In genomic region chr22:43923631-43924548, GRCh38 we compare ENCODE assay signal across 8 cellular contexts. TPM values are rescaled to one million over a fixed set of nuclear protein-coding genes. Genes with fewer than 3 reads are reported as not detected.
DNase-seq lines count a peak whose midpoint lies in the region; ATAC-seq and TF ChIP-seq lines count a peak whose summit lies in the region.

Gene PNPLA3, plus strand, starts transcription at chr22:43923805. Its CDS starts 107 bp downstream, at chr22:43923912.

- H3K4me3 ChIP-seq in AG04450 (ENCODE audit: low read depth, low read length) (peak within 1 kb of the TSS; percentile 64), HAP-1 (peak within 1 kb of the TSS; percentile 63), duodenal mucosa (ENCODE audit: low read depth in 1 of 2, low read length in 2 of 2) (peak within 1 kb of the TSS; percentile 60 to 68), lower leg skin (ENCODE audit: low read depth, poor library complexity, severe bottlenecking) (peak within 1 kb of the TSS; percentile 25)

- POLR2A ChIA-PET in AG04450 (lab: Yijun Ruan, JAX): interaction anchor here (0.6 to 1.5 kb wide), 5 partner anchors 22 to 375 kb away, joined by 3 to 7 read pairs (median 3); partner anchors contain the start of gene SAMM50
- POLR2A ChIA-PET in activated CD8-positive, alpha-beta T cell treated with anti-CD3 and anti-CD28 coated beads for 36 hours (lab: Charles Lee): no interaction called here

- H3K27me3 Mint-ChIP-seq in activated CD8-positive, alpha-beta T cell treated with anti-CD3 and anti-CD28 coated beads for 36 hours: peaks cover 14% of the 10 kb centered on the region

- 5 to 9% methylated on average over 12 to 57 of the region's 107 CpGs for WGBS in lower leg skin, 2 donors

- TF ChIP-seq CTCF in AG04450 (IDR thresholded peaks at IDR 0.05; ENCODE audit: low read depth, low read length): peak; percentile 32
- TF ChIP-seq CTCF in activated CD8-positive, alpha-beta T cell treated with anti-CD3 and anti-CD28 coated beads for 36 hours (IDR thresholded peaks at IDR 0.05): no peak
- no peak for TF ChIP-seq CTCF in lower leg skin (IDR thresholded peaks at IDR 0.05)

- H3K27ac Mint-ChIP-seq in activated CD8-positive, alpha-beta T cell treated with anti-CD3 and anti-CD28 coated beads for 36 hours: peak within 1 kb of the TSS; percentile 53

- H3K27me3 ChIP-seq in AG04450 (ENCODE audit: control insufficient read depth, insufficient read depth, low read length) (no peaks in the 10 kb centered on the region), HAP-1 (ENCODE audit: low read depth) (no peaks in the 10 kb centered on the region), duodenal mucosa (ENCODE audit: control insufficient read depth in 1 of 2, insufficient read depth in 2 of 2, low read length in 2 of 2) (no peaks in the 10 kb centered on the region)

- H3K36me3 ChIP-seq in HAP-1 (replicated peaks) (peaks cover 2% of the 10 kb centered on the region; the same call in 1 of the 2 replicates), duodenal mucosa (ENCODE audit: control insufficient read depth in 1 of 2, insufficient read depth in 2 of 2, low read length in 2 of 2) (peaks cover 0 to 1% of the 10 kb centered on the region in 2 donors)

- in situ Hi-C loops in HAP-1 (cut with MboI; ENCODE audit: low sequenced_read_pairs): no loop called here

- CTCF ChIA-PET in AG04450 (lab: Charles Lee): interaction anchor here (0.6 to 2.8 kb wide), 3 partner anchors 22 to 78 kb away, joined by 3 to 13 read pairs (median 3); no protein-coding TSS in a partner anchor
- CTCF ChIA-PET in activated CD8-positive, alpha-beta T cell treated with anti-CD3 and anti-CD28 coated beads for 36 hours (lab: Charles Lee): interaction anchor here (0.8 to 1.5 kb wide), 2 partner anchors 22 to 41 kb away, joined by 3 to 5 read pairs; no protein-coding TSS in a partner anchor

- H3K9me3 ChIP-seq in AG04450 (ENCODE audit: control insufficient read depth, insufficient read depth, low read length) (peaks cover 3% of the 10 kb centered on the region; the same call in 1 of the 2 replicates), HAP-1 (no peaks in the 10 kb centered on the region), duodenal mucosa (ENCODE audit: control insufficient read depth in 1 of 2, low read length in 2 of 2) (no peaks in the 10 kb centered on the region)

- intact Hi-C loops in activated CD8-positive, alpha-beta T cell treated with anti-CD3 and anti-CD28 coated beads for 36 hours (cut with micrococcal nuclease): no loop called here
- intact Hi-C loops in lower leg skin (cut with DNase I; ENCODE audit: low total_unique reads): no loop called here

- H3K4me1 ChIP-seq in HAP-1 (peaks cover 15% of the 10 kb centered on the region), duodenal mucosa (ENCODE audit: control insufficient read depth in 1 of 2, insufficient read depth in 2 of 2, low read length in 2 of 2) (peaks cover 6 to 24% of the 10 kb centered on the region in 2 donors)

- peak; percentile 50 for DNase-seq in AG04450 (ENCODE audit: low read depth, low spot score)
- peak; percentile 78 to 97 for DNase-seq in HAP-1 (ENCODE audit: low spot score in 2 of 2)
- DNase-seq in NCI-H69 (lab: John Stamatoyannopoulos, UW): peak; percentile 95
- DNase-seq in activated CD8-positive, alpha-beta T cell treated with anti-CD3 and anti-CD28 coated beads for 36 hours: peak; percentile 86
- peak; percentile 83 to 98 for DNase-seq in lower leg skin (ENCODE audit: low spot score in 2 of 2)
- DNase-seq in stimulated activated CD4-positive, alpha-beta T cell treated with anti-CD3 and anti-CD28 coated beads, Interleukin-2, amount 100 ng/mL, for 4 hours (ENCODE audit: low read depth): peak; percentile 72

- H3K36me3 Mint-ChIP-seq in activated CD8-positive, alpha-beta T cell treated with anti-CD3 and anti-CD28 coated beads for 36 hours (ENCODE audit: low read depth): no peaks in the 10 kb centered on the region

- peak within 1 kb of the TSS; percentile 63 for H3K4me3 Mint-ChIP-seq in activated CD8-positive, alpha-beta T cell treated with anti-CD3 and anti-CD28 coated beads for 36 hours

- H3K9me3 Mint-ChIP-seq in activated CD8-positive, alpha-beta T cell treated with anti-CD3 and anti-CD28 coated beads for 36 hours: no peaks in the 10 kb centered on the region

- H3K4me1 Mint-ChIP-seq in activated CD8-positive, alpha-beta T cell treated with anti-CD3 and anti-CD28 coated beads for 36 hours (ENCODE audit: low read depth): peaks cover 4% of the 10 kb centered on the region

- peak; percentile 94 for ATAC-seq in activated CD8-positive, alpha-beta T cell treated with anti-CD3 and anti-CD28 coated beads for 36 hours
- ATAC-seq in HG02571 (IDR thresholded peaks at IDR 0.05; ENCODE audit: unreplicated experiment): no peak

- peak within 1 kb of the TSS in 1 of 2 donors; percentile 63 for H3K9ac ChIP-seq in duodenal mucosa (ENCODE audit: low read depth in 1 of 2, low read length in 2 of 2)

- TF ChIP-seq POLR2A in lower leg skin (IDR thresholded peaks at IDR 0.05): no peak

- peak within 1 kb of the TSS; percentile 11 for H3K27ac ChIP-seq in AG04450 (ENCODE audit: low read depth, low read length)
- no peak within 1 kb of the TSS for H3K27ac ChIP-seq in duodenal mucosa (ENCODE audit: low read depth, low read length)

RNA-seq across cellular contexts. Expression of gene PNPLA3, which starts in this region (rescaled TPM):
- polyA plus RNA-seq in AG04450 (2011; rRNA removed): 3.9 and 4.0 TPM in 2 replicates
- 3.4 and 4.7 TPM in 2 replicates for polyA minus RNA-seq in AG04450 (2011; rRNA and poly(A)+ RNA removed)
- under 1 TPM; 0.58 to 0.70 TPM for total RNA-seq in activated CD8-positive, alpha-beta T cell treated with anti-CD3 and anti-CD28 coated beads for 36 hours
- total RNA-seq in lower leg skin: 10 to 100 TPM; 14.0 to 22.9 (median 20.4) TPM

Comparison
In these comparisons a context has a peak if more than half of its experiments do, and no peak if none do; other contexts are left out.
1. RNA of gene PNPLA3 (total RNA-seq): 14.0 to 22.9 TPM in lower leg skin; 0.58 to 0.70 TPM in activated CD8-positive, alpha-beta T cell treated with anti-CD3 and anti-CD28 coated beads for 36 hours; every median in the first group is over 4 times any median in the second.
2. Peak in DNase-seq and ATAC-seq in activated CD8-positive, alpha-beta T cell treated with anti-CD3 and anti-CD28 coated beads for 36 hours; RNA of the gene not detected or under 1 TPM.
3. Peak in every context shown above with its lines, with median percentiles within 50 percentile points of each other: DNase-seq and H3K4me3 ChIP-seq.